Comparison of ENCODE assay signal across 1 cellular context in the genomic region with DNA sequence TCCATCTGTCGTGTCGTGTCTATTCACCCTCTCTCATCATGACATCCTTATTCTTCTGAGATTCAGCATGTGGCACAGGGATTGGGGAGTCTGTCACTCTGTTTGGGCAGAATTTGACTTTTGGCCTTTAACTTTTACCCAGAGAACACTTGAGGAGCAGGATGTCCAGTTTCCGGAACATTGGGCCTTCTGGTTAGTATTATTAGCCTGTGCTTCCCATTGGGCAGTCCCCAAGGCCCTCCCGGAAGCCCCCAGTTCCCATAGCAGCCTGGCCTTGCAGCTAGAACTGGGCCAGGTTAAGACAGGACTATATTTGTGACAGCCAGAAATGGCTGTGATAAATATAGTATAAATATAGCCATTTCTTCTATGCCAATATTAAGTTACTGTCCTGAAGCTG.
TF ChIP-seq lines count a peak whose summit lies in the region.

No MANE protein-coding gene starts in this region.

TF ChIP-seq in H1, 55 proteins besides CTCF, POLR2A, EP300 and RAD21:
- TF ChIP-seq GTF2F1 (IDR thresholded peaks at IDR 0.05; ENCODE audit: borderline replicate concordance, low read depth, low read length) (no peak), JUN (IDR thresholded peaks at IDR 0.05; ENCODE audit: low read depth, low read length) (no peak), POLR2AphosphoS5 (IDR thresholded peaks at IDR 0.05; ENCODE audit: low read depth, low read length) (no peak), YY1 (IDR thresholded peaks at IDR 0.05; ENCODE audit: low read depth, low read length) (no peak), ZNF274 (IDR thresholded peaks at IDR 0.05; ENCODE audit: borderline replicate concordance, extremely low read depth, low read length) (no peak), JUND (IDR thresholded peaks at IDR 0.05; ENCODE audit: low read length) (no peak), POU5F1 (IDR thresholded peaks at IDR 0.05; ENCODE audit: low read depth, low read length) (no peak), SIX5 (IDR thresholded peaks at IDR 0.05; ENCODE audit: low read depth, low read length) (no peak), NRF1 (IDR thresholded peaks at IDR 0.05; ENCODE audit: low read depth, low read length) (no peak), HDAC2 (IDR thresholded peaks at IDR 0.05; ENCODE audit: borderline replicate concordance in 1 of 2, low read depth in 2 of 2, low read length in 2 of 2) (no peak), KDM1A (IDR thresholded peaks at IDR 0.05; ENCODE audit: borderline replicate concordance, low read length) (no peak)
